ENCODE assay signal across 29 cellular contexts in the genomic region with DNA sequence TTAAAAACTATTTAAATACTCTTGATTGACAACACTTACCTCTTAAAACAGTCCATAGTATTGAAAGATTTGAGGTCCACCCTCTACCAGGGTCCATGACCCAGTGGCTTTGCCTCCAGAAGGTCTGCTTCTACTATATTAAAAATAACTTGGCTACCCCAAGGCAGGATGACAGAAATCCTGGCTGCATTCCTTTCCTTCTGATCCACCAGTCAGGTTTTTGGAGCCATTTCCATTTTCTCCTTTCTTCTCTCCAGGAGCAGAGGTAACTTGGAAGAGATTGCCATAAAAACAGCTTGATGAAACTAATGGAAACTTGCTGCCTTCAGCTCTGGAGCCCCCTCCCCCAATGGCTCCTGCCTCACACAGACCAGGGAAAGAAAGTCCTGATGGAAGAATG.
"Had no signal": no experiment of that assay in that cellular context is flagged by ENCODE, and none has a peak within 500 bp of the region (broad histone marks: within the 10 kb centered on the region; RNA-seq: fewer than 3 reads in every experiment).

No MANE protein-coding gene starts in this region.

- H3K4me2 ChIP-seq: SK-N-SH had no signal

- H3K36me3 ChIP-seq: brain microvascular endothelial cell, Peyer's patch, SJSA1, WERI-Rb-1 had no signal

- H3K27me3 ChIP-seq: brain microvascular endothelial cell, Peyer's patch, SJSA1 had no signal

- H3K4me1 ChIP-seq: SJSA1 had no signal

- H3K9me3 ChIP-seq: SJSA1 had no signal

- H3K4me3 ChIP-seq: Peyer's patch, SJSA1 had no signal

- H3K27ac ChIP-seq: brain microvascular endothelial cell, Peyer's patch, SJSA1, WERI-Rb-1 had no signal

- H3K9ac ChIP-seq: SK-N-SH had no signal

- DNase-seq: activated CD4-positive, alpha-beta memory T cell treated with anti-CD3 and anti-CD28 coated beads, Interleukin-2, amount 10 ng/mL, durations not matched to agents 7 days and 5 days; activated CD4-positive, alpha-beta T cell treated with anti-CD3 and anti-CD28 coated beads for 1 hour; activated CD4-positive, alpha-beta T cell treated with anti-CD3 and anti-CD28 coated beads for 48 hours; activated CD4-positive, CD25-positive, alpha-beta regulatory T cell; activated CD8-positive, alpha-beta memory T cell treated with anti-CD3 and anti-CD28 coated beads for 24 hours; activated CD8-positive, alpha-beta memory T cell treated with anti-CD3 and anti-CD28 coated beads, Interleukin-2, amount 10 ng/mL, durations not matched to agents 7 days and 5 days; activated CD8-positive, alpha-beta memory T cell treated with anti-CD3 and anti-CD28 coated beads, Interleukin-2, amount 50 U/mL, for 48 hours; activated effector memory CD4-positive, alpha-beta T cell treated with Interleukin-2 at 50 U/mL for 16 hours; activated naive CD4-positive, alpha-beta T cell treated with anti-CD3 and anti-CD28 coated beads, Interleukin-2, amount 10 ng/mL, durations not matched to agents 7 days and 5 days; activated naive CD8-positive, alpha-beta T cell treated with anti-CD3 and anti-CD28 coated beads, Interleukin-2, amount 50 U/mL, for 24 hours; activated T-cell treated with anti-CD3 and anti-CD28 coated beads, Interleukin-2, amount 50 U/mL, for 48 hours; anterior cingulate cortex; brain microvascular endothelial cell; central memory CD4-positive, alpha-beta T cell; NCI-H1105; NCI-H1417 treated with DMSO at 0.1 percent for 48 hours; NCI-H187 treated with DMSO at 0.1 percent for 48 hours; NCI-H2081; NCI-H2171 treated with DMSO at 0.1 percent for 48 hours; NCI-H2227 treated with DMSO at 0.1 percent for 48 hours; NCI-H524 treated with DMSO at 0.1 percent for 48 hours; Peyer's patch; RPMI8226; SHP77 treated with DMSO at 0.1 percent for 48 hours; SK-N-SH; T-cell; T-helper 17 cell; WERI-Rb-1 had no signal
